ENCODE assay signal across 1 cellular context in genomic region chr6:13688692-13689196, GRCh38.
TF ChIP-seq lines count a peak whose summit lies in the region.

No MANE protein-coding gene starts in this region.

TF ChIP-seq in HEK293, 187 proteins besides CTCF, POLR2A, EP300 and RAD21 (continued from another document and continues in another):
- TF ChIP-seq, protein P1, sequence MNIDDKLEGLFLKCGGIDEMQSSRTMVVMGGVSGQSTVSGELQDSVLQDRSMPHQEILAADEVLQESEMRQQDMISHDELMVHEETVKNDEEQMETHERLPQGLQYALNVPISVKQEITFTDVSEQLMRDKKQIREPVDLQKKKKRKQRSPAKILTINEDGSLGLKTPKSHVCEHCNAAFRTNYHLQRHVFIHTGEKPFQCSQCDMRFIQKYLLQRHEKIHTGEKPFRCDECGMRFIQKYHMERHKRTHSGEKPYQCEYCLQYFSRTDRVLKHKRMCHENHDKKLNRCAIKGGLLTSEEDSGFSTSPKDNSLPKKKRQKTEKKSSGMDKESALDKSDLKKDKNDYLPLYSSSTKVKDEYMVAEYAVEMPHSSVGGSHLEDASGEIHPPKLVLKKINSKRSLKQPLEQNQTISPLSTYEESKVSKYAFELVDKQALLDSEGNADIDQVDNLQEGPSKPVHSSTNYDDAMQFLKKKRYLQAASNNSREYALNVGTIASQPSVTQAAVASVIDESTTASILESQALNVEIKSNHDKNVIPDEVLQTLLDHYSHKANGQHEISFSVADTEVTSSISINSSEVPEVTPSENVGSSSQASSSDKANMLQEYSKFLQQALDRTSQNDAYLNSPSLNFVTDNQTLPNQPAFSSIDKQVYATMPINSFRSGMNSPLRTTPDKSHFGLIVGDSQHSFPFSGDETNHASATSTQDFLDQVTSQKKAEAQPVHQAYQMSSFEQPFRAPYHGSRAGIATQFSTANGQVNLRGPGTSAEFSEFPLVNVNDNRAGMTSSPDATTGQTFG (tag by site-specific recombination; IDR thresholded peaks at IDR 0.05; ENCODE audit: borderline replicate concordance) = no peak
- TF ChIP-seq ZNF600 (tag by site-specific recombination; IDR thresholded peaks at IDR 0.05) = peak; percentile 68; the same call in 1 of the 2 replicates
- TF ChIP-seq, protein P2, sequence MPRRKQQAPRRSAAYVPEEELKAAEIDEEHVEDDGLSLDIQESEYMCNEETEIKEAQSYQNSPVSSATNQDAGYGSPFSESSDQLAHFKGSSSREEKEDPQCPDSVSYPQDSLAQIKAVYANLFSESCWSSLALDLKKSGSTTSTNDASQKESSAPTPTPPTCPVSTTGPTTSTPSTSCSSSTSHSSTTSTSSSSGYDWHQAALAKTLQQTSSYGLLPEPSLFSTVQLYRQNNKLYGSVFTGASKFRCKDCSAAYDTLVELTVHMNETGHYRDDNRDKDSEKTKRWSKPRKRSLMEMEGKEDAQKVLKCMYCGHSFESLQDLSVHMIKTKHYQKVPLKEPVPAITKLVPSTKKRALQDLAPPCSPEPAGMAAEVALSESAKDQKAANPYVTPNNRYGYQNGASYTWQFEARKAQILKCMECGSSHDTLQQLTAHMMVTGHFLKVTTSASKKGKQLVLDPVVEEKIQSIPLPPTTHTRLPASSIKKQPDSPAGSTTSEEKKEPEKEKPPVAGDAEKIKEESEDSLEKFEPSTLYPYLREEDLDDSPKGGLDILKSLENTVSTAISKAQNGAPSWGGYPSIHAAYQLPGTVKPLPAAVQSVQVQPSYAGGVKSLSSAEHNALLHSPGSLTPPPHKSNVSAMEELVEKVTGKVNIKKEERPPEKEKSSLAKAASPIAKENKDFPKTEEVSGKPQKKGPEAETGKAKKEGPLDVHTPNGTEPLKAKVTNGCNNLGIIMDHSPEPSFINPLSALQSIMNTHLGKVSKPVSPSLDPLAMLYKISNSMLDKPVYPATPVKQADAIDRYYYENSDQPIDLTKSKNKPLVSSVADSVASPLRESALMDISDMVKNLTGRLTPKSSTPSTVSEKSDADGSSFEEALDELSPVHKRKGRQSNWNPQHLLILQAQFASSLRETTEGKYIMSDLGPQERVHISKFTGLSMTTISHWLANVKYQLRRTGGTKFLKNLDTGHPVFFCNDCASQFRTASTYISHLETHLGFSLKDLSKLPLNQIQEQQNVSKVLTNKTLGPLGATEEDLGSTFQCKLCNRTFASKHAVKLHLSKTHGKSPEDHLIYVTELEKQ (tag by site-specific recombination; IDR thresholded peaks at IDR 0.05; ENCODE audit: borderline replicate concordance) = peak; percentile 84; the same call in 1 of the 2 replicates
- TF ChIP-seq ZNF513 (tag by site-specific recombination; IDR thresholded peaks at IDR 0.05) = no peak
- no peak for TF ChIP-seq ZNF473 (tag by site-specific recombination; IDR thresholded peaks at IDR 0.05)
- TF ChIP-seq ZNF548 (tag by site-specific recombination; IDR thresholded peaks at IDR 0.05) = no peak
- peak; percentile 41; the same call in 1 of the 2 replicates for TF ChIP-seq BCL11B (tag by site-specific recombination; IDR thresholded peaks at IDR 0.05; ENCODE audit: low read depth)
- no peak for TF ChIP-seq ZNF311 (tag by site-specific recombination; IDR thresholded peaks at IDR 0.05; ENCODE audit: borderline replicate concordance)
- TF ChIP-seq, protein P3, sequence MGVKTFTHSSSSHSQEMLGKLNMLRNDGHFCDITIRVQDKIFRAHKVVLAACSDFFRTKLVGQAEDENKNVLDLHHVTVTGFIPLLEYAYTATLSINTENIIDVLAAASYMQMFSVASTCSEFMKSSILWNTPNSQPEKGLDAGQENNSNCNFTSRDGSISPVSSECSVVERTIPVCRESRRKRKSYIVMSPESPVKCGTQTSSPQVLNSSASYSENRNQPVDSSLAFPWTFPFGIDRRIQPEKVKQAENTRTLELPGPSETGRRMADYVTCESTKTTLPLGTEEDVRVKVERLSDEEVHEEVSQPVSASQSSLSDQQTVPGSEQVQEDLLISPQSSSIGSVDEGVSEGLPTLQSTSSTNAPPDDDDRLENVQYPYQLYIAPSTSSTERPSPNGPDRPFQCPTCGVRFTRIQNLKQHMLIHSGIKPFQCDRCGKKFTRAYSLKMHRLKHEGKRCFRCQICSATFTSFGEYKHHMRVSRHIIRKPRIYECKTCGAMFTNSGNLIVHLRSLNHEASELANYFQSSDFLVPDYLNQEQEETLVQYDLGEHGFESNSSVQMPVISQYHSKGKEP (tag by site-specific recombination; IDR thresholded peaks at IDR 0.05) = no peak
- TF ChIP-seq ZSCAN23 (tag by site-specific recombination; IDR thresholded peaks at IDR 0.05) = 0 out of 2 replicates have a peak, but pooled peaks have one; percentile 62
- TF ChIP-seq, protein P4, sequence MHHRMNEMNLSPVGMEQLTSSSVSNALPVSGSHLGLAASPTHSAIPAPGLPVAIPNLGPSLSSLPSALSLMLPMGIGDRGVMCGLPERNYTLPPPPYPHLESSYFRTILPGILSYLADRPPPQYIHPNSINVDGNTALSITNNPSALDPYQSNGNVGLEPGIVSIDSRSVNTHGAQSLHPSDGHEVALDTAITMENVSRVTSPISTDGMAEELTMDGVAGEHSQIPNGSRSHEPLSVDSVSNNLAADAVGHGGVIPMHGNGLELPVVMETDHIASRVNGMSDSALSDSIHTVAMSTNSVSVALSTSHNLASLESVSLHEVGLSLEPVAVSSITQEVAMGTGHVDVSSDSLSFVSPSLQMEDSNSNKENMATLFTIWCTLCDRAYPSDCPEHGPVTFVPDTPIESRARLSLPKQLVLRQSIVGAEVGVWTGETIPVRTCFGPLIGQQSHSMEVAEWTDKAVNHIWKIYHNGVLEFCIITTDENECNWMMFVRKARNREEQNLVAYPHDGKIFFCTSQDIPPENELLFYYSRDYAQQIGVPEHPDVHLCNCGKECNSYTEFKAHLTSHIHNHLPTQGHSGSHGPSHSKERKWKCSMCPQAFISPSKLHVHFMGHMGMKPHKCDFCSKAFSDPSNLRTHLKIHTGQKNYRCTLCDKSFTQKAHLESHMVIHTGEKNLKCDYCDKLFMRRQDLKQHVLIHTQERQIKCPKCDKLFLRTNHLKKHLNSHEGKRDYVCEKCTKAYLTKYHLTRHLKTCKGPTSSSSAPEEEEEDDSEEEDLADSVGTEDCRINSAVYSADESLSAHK (tag by site-specific recombination; IDR thresholded peaks at IDR 0.05) = 0 out of 2 replicates have a peak, but pooled peaks have one; percentile 56
- peak; percentile 27; the same call in 1 of the 2 replicates for TF ChIP-seq IKZF3 (tag by site-specific recombination; IDR thresholded peaks at IDR 0.05)
- peak; percentile 75; the same call in 1 of the 2 replicates for TF ChIP-seq ZNF24 (tag by site-specific recombination; IDR thresholded peaks at IDR 0.05)
- TF ChIP-seq ZNF621 (tag by site-specific recombination; IDR thresholded peaks at IDR 0.05) = no peak
- peak; percentile 45; the same call in 1 of the 2 replicates for TF ChIP-seq ZNF501 (tag by site-specific recombination; IDR thresholded peaks at IDR 0.05)
- no peak for TF ChIP-seq ZNF37A (tag by site-specific recombination; IDR thresholded peaks at IDR 0.05)
- peak; percentile 67 for TF ChIP-seq ZBTB17 (tag by site-specific recombination; IDR thresholded peaks at IDR 0.05)
- no peak for TF ChIP-seq PRDM6 (tag by site-specific recombination; IDR thresholded peaks at IDR 0.05)
- no peak for TF ChIP-seq KLF16 (tag by site-specific recombination; IDR thresholded peaks at IDR 0.05)
- TF ChIP-seq ZNF623 (tag by site-specific recombination; IDR thresholded peaks at IDR 0.05) = no peak
- TF ChIP-seq BCL6B (tag by site-specific recombination; IDR thresholded peaks at IDR 0.05) = no peak
- peak; percentile 38; the same call in 1 of the 2 replicates for TF ChIP-seq ZNF324 (tag by site-specific recombination; IDR thresholded peaks at IDR 0.05)
- TF ChIP-seq, protein P5, sequence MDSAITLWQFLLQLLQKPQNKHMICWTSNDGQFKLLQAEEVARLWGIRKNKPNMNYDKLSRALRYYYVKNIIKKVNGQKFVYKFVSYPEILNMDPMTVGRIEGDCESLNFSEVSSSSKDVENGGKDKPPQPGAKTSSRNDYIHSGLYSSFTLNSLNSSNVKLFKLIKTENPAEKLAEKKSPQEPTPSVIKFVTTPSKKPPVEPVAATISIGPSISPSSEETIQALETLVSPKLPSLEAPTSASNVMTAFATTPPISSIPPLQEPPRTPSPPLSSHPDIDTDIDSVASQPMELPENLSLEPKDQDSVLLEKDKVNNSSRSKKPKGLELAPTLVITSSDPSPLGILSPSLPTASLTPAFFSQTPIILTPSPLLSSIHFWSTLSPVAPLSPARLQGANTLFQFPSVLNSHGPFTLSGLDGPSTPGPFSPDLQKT (IDR thresholded peaks at IDR 0.05; ENCODE audit: borderline replicate concordance, low read depth, low read length) = no peak
- TF ChIP-seq ZNF335 (tag by site-specific recombination; conservative IDR thresholded peaks at IDR 0.05) = no peak
- TF ChIP-seq ZNF362 (tag by site-specific recombination; IDR thresholded peaks at IDR 0.05) = peak; percentile 85
- TF ChIP-seq ZNF133 (tag by site-specific recombination; IDR thresholded peaks at IDR 0.05) = no peak
- peak; percentile 27; the same call in 1 of the 2 replicates for TF ChIP-seq OSR2 (tag by site-specific recombination; IDR thresholded peaks at IDR 0.05)
- TF ChIP-seq ZNF571 (tag by site-specific recombination; IDR thresholded peaks at IDR 0.05) = no peak
- TF ChIP-seq ZNF2 (tag by site-specific recombination; IDR thresholded peaks at IDR 0.05) = peak; percentile 77; the same call in 1 of the 2 replicates
- no peak for TF ChIP-seq ZNF561 (tag by site-specific recombination; IDR thresholded peaks at IDR 0.05; ENCODE audit: borderline replicate concordance)
- TF ChIP-seq, protein P6, sequence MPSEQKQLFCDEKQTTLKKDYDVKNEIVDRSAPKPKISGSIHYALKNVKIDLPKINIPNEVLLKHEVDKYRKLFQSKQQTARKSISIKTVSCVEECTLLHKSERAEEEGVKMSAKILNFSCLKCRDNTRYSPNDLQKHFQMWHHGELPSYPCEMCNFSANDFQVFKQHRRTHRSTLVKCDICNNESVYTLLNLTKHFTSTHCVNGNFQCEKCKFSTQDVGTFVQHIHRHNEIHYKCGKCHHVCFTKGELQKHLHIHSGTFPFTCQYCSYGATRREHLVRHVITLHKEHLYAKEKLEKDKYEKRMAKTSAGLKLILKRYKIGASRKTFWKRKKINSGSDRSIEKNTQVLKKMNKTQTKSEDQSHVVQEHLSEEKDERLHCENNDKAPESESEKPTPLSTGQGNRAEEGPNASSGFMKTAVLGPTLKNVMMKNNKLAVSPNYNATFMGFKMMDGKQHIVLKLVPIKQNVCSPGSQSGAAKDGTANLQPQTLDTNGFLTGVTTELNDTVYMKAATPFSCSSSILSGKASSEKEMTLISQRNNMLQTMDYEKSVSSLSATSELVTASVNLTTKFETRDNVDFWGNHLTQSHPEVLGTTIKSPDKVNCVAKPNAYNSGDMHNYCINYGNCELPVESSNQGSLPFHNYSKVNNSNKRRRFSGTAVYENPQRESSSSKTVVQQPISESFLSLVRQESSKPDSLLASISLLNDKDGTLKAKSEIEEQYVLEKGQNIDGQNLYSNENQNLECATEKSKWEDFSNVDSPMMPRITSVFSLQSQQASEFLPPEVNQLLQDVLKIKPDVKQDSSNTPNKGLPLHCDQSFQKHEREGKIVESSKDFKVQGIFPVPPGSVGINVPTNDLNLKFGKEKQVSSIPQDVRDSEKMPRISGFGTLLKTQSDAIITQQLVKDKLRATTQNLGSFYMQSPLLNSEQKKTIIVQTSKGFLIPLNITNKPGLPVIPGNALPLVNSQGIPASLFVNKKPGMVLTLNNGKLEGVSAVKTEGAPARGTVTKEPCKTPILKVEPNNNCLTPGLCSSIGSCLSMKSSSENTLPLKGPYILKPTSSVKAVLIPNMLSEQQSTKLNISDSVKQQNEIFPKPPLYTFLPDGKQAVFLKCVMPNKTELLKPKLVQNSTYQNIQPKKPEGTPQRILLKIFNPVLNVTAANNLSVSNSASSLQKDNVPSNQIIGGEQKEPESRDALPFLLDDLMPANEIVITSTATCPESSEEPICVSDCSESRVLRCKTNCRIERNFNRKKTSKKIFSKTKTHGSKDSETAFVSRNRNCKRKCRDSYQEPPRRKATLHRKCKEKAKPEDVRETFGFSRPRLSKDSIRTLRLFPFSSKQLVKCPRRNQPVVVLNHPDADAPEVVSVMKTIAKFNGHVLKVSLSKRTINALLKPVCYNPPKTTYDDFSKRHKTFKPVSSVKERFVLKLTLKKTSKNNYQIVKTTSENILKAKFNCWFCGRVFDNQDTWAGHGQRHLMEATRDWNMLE (tag by site-specific recombination; conservative IDR thresholded peaks at IDR 0.05; ENCODE audit: low read depth) = no peak
